Comparison of ENCODE assay signal across 10 cellular contexts in the genomic region with DNA sequence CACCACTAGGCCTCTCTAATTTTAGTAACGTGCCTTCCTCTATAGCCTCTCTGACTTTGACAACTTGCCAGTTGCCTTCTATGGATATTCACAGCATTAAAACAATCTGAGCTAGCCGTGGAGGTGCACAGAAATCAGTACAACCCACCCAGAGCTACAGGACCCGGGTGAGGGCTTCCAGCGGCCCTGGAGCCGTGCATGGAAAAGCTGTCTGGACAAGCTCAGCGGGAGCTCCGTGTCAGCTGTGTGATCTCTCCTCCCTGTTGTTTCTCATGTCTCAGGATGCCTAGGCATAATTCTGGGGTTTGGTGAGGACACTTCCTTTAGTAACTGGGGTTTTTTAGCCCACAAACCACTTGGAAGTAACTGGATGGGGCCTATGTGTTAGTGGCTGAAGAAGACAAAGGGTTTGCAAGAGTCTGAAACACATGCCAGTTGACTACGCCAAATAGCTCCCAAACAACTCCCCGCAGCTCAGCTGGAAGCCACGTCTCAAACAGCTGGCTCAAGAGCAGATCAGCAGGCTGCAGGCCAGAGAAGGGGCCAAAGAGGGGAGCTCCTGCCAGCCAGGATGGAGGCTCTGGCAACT. TPM values are rescaled to one million over a fixed set of nuclear protein-coding genes. Genes with fewer than 3 reads are reported as not detected.
DNase-seq lines count a peak whose midpoint lies in the region; ATAC-seq and TF ChIP-seq lines count a peak whose summit lies in the region.
"Had no signal": no experiment of that assay in that cellular context is flagged by ENCODE, and none has a peak within 500 bp of the region (broad histone marks: within the 10 kb centered on the region; RNA-seq: fewer than 3 reads in every experiment).

No MANE protein-coding gene starts in this region.

- H3K4me3 Mint-ChIP-seq in activated CD4-positive, alpha-beta T cell treated with anti-CD3 and anti-CD28 coated beads, Interleukin-2, amount 10 ng/mL, durations not matched to agents 24 days and 14 days: no peak overlapping the region
- no peak overlapping the region for H3K4me3 Mint-ChIP-seq in central memory CD8-positive, alpha-beta T cell
- H3K4me3 Mint-ChIP-seq in memory B cell (no peak overlapping the region), type B pancreatic cell (no peak overlapping the region)
- H3K4me3 Mint-ChIP-seq in stimulated activated memory B cell treated with anti-CD40 and anti-IgM and Interleukin-4, amounts not matched to agents 10 μg/mL and 1 μg/mL and 100 μg/mL, for 72 hours: no peak overlapping the region
- H3K4me3 Mint-ChIP-seq: naive thymus-derived CD4-positive, alpha-beta T cell had no signal

- no peak for ATAC-seq in central memory CD8-positive, alpha-beta T cell (replicated peaks; ENCODE audit: extremely low read depth, poor library complexity, severe bottlenecking)
- no peak for ATAC-seq in memory B cell (ENCODE audit: low read depth)
- ATAC-seq in stimulated activated memory B cell treated with anti-CD40 and anti-IgM and Interleukin-4, amounts not matched to agents 10 μg/mL and 1 μg/mL and 100 μg/mL, for 72 hours: no peak

- DNase-seq in activated CD4-positive, alpha-beta T cell treated with anti-CD3 and anti-CD28 coated beads, Interleukin-2, amount 10 ng/mL, durations not matched to agents 24 days and 14 days: no peak
- no peak for DNase-seq in activated CD4-positive, alpha-beta T cell treated with anti-CD3 and anti-CD28 coated beads for 1 hour
- no peak for DNase-seq in central memory CD8-positive, alpha-beta T cell (ENCODE audit: low spot score in 2 of 2)
- DNase-seq in memory B cell (ENCODE audit: low spot score in 2 of 2) (no peak), type B pancreatic cell (ENCODE audit: extremely low spot score, unreplicated experiment) (no peak), AML-193 (lab: John Stamatoyannopoulos, UW) (no peak), activated gamma-delta T cell treated with Interleukin-2 at 50 U/mL for 16 hours (no peak)
- DNase-seq: naive thymus-derived CD4-positive, alpha-beta T cell; NCI-H146 had no signal

- no peak for TF ChIP-seq CTCF in type B pancreatic cell (conservative IDR thresholded peaks at IDR 0.05)

- no peaks in the 10 kb centered on the region for H3K27me3 Mint-ChIP-seq in activated CD4-positive, alpha-beta T cell treated with anti-CD3 and anti-CD28 coated beads, Interleukin-2, amount 10 ng/mL, durations not matched to agents 24 days and 14 days
- no peaks in the 10 kb centered on the region for H3K27me3 Mint-ChIP-seq in central memory CD8-positive, alpha-beta T cell
- H3K27me3 Mint-ChIP-seq in memory B cell: no peaks in the 10 kb centered on the region
- no peaks in the 10 kb centered on the region for H3K27me3 Mint-ChIP-seq in type B pancreatic cell
- no peaks in the 10 kb centered on the region for H3K27me3 Mint-ChIP-seq in stimulated activated memory B cell treated with anti-CD40 and anti-IgM and Interleukin-4, amounts not matched to agents 10 μg/mL and 1 μg/mL and 100 μg/mL, for 72 hours
- H3K27me3 Mint-ChIP-seq: naive thymus-derived CD4-positive, alpha-beta T cell had no signal

- H3K9me3 Mint-ChIP-seq in activated CD4-positive, alpha-beta T cell treated with anti-CD3 and anti-CD28 coated beads, Interleukin-2, amount 10 ng/mL, durations not matched to agents 24 days and 14 days: no peaks in the 10 kb centered on the region
- no peaks in the 10 kb centered on the region for H3K9me3 Mint-ChIP-seq in central memory CD8-positive, alpha-beta T cell
- no peaks in the 10 kb centered on the region for H3K9me3 Mint-ChIP-seq in memory B cell
- no peaks in the 10 kb centered on the region for H3K9me3 Mint-ChIP-seq in type B pancreatic cell
- H3K9me3 Mint-ChIP-seq in stimulated activated memory B cell treated with anti-CD40 and anti-IgM and Interleukin-4, amounts not matched to agents 10 μg/mL and 1 μg/mL and 100 μg/mL, for 72 hours: no peaks in the 10 kb centered on the region
- H3K9me3 Mint-ChIP-seq: naive thymus-derived CD4-positive, alpha-beta T cell had no signal

- H3K36me3 Mint-ChIP-seq in activated CD4-positive, alpha-beta T cell treated with anti-CD3 and anti-CD28 coated beads, Interleukin-2, amount 10 ng/mL, durations not matched to agents 24 days and 14 days (ENCODE audit: low read depth): peaks cover 38% of the 10 kb centered on the region
- peaks cover 33% of the 10 kb centered on the region for H3K36me3 Mint-ChIP-seq in central memory CD8-positive, alpha-beta T cell (ENCODE audit: insufficient read depth)
- H3K36me3 Mint-ChIP-seq in memory B cell: peaks cover 3% of the 10 kb centered on the region
- peaks cover 24% of the 10 kb centered on the region for H3K36me3 Mint-ChIP-seq in type B pancreatic cell
- peaks cover 28% of the 10 kb centered on the region for H3K36me3 Mint-ChIP-seq in stimulated activated memory B cell treated with anti-CD40 and anti-IgM and Interleukin-4, amounts not matched to agents 10 μg/mL and 1 μg/mL and 100 μg/mL, for 72 hours

- peaks cover 10% of the 10 kb centered on the region for H3K4me1 Mint-ChIP-seq in activated CD4-positive, alpha-beta T cell treated with anti-CD3 and anti-CD28 coated beads, Interleukin-2, amount 10 ng/mL, durations not matched to agents 24 days and 14 days
- no peaks in the 10 kb centered on the region for H3K4me1 Mint-ChIP-seq in central memory CD8-positive, alpha-beta T cell
- H3K4me1 Mint-ChIP-seq in memory B cell (peaks cover 4% of the 10 kb centered on the region), type B pancreatic cell (ENCODE audit: unreplicated experiment) (peaks cover 39% of the 10 kb centered on the region)
- peaks cover 14% of the 10 kb centered on the region for H3K4me1 Mint-ChIP-seq in stimulated activated memory B cell treated with anti-CD40 and anti-IgM and Interleukin-4, amounts not matched to agents 10 μg/mL and 1 μg/mL and 100 μg/mL, for 72 hours

- intact Hi-C loops in activated CD4-positive, alpha-beta T cell treated with anti-CD3 and anti-CD28 coated beads, Interleukin-2, amount 10 ng/mL, durations not matched to agents 24 days and 14 days (cut with micrococcal nuclease): loop anchor here (5.0 kb wide), 1 partner anchor 248 kb away; a partner anchor contains a TSS

- peak overlapping the region; percentile 53 for H3K27ac Mint-ChIP-seq in activated CD4-positive, alpha-beta T cell treated with anti-CD3 and anti-CD28 coated beads, Interleukin-2, amount 10 ng/mL, durations not matched to agents 24 days and 14 days
- peak overlapping the region; percentile 57 for H3K27ac Mint-ChIP-seq in central memory CD8-positive, alpha-beta T cell (ENCODE audit: low read depth)
- H3K27ac Mint-ChIP-seq in memory B cell (peak overlapping the region; percentile 17), type B pancreatic cell (peak overlapping the region; percentile 68)
- H3K27ac Mint-ChIP-seq in stimulated activated memory B cell treated with anti-CD40 and anti-IgM and Interleukin-4, amounts not matched to agents 10 μg/mL and 1 μg/mL and 100 μg/mL, for 72 hours: no peak overlapping the region

RNA-seq across cellular contexts. Expression of a gene that starts 52.9 kb away (rescaled TPM):
- total RNA-seq in activated CD4-positive, alpha-beta T cell treated with anti-CD3 and anti-CD28 coated beads, Interleukin-2, amount 10 ng/mL, durations not matched to agents 24 days and 14 days: 27.2 and 31.5 TPM in 2 replicates
- 32.2 and 33.7 TPM in 2 replicates for total RNA-seq in type B pancreatic cell (ENCODE audit: low replicate concordance)
